In the genomic region with DNA sequence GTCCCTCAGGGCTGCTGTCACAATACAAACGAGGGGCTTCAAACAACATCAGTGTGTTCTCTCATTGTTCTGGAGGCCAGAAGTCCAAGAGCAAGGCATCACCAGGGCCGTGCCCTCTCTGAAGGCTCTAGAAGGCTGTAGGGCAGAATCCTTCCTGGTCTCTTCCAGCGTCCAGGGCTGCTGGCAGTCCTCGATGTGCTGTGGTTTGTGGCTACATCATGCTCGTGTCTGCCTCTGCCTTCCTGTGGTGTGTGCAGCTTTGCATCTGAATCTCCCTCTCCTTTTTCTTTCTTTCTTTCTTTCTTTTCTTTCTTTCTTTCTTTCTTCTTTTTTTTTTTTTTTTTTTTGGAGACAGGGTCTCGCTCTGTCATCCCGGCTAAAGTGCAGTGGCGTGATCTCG, we compare ENCODE assay signal across 39 cellular contexts.
"Had no signal": no experiment of that assay in that cellular context is flagged by ENCODE, and none has a peak within 500 bp of the region (broad histone marks: within the 10 kb centered on the region; RNA-seq: fewer than 3 reads in every experiment).

No MANE protein-coding gene starts in this region.

- H3K27me3 Mint-ChIP-seq: activated CD4-positive, alpha-beta memory T cell treated with anti-CD3 and anti-CD28 coated beads, Interleukin-2, amount 10 ng/mL, durations not matched to agents 7 days and 5 days; activated CD4-positive, alpha-beta T cell treated with anti-CD3 and anti-CD28 coated beads for 36 hours; activated CD4-positive, alpha-beta T cell treated with anti-CD3 and anti-CD28 coated beads, Interleukin-2, amount 10 ng/mL, durations not matched to agents 7 days and 5 days; activated CD8-positive, alpha-beta memory T cell treated with anti-CD3 and anti-CD28 coated beads, Interleukin-2, amount 10 ng/mL, durations not matched to agents 7 days and 5 days; activated naive CD4-positive, alpha-beta T cell treated with anti-CD3 and anti-CD28 coated beads, Interleukin-2, amount 10 ng/mL, durations not matched to agents 7 days and 5 days; activated naive CD8-positive, alpha-beta T cell; activated naive CD8-positive, alpha-beta T cell treated with anti-CD3 and anti-CD28 coated beads, Interleukin-2, amount 10 ng/mL, durations not matched to agents 7 days and 5 days; activated naive CD8-positive, alpha-beta T cell treated with anti-CD3 and anti-CD28 coated beads, Interleukin-2, amount 50 U/mL, for 24 hours; activated T-cell treated with anti-CD3 and anti-CD28 coated beads, Interleukin-2, amount 50 U/mL, for 24 hours; brain; central memory CD8-positive, alpha-beta T cell had no signal

- FAIRE-seq: bronchial epithelial cell, TTC549 had no signal

- H3K4me3 Mint-ChIP-seq: activated CD4-positive, alpha-beta memory T cell treated with anti-CD3 and anti-CD28 coated beads, Interleukin-2, amount 10 ng/mL, durations not matched to agents 7 days and 5 days; activated CD4-positive, alpha-beta T cell treated with anti-CD3 and anti-CD28 coated beads for 36 hours; activated CD4-positive, alpha-beta T cell treated with anti-CD3 and anti-CD28 coated beads, Interleukin-2, amount 10 ng/mL, durations not matched to agents 7 days and 5 days; activated CD8-positive, alpha-beta memory T cell treated with anti-CD3 and anti-CD28 coated beads, Interleukin-2, amount 10 ng/mL, durations not matched to agents 7 days and 5 days; activated CD8-positive, alpha-beta T cell treated with anti-CD3 and anti-CD28 coated beads, Interleukin-2, amount 10 ng/mL, durations not matched to agents 7 days and 5 days; activated naive CD4-positive, alpha-beta T cell treated with anti-CD3 and anti-CD28 coated beads, Interleukin-2, amount 10 ng/mL, durations not matched to agents 7 days and 5 days; activated naive CD4-positive, alpha-beta T cell treated with anti-CD3 and anti-CD28 coated beads, Interleukin-2, amount 50 U/mL, for 24 hours; activated naive CD8-positive, alpha-beta T cell; activated naive CD8-positive, alpha-beta T cell treated with anti-CD3 and anti-CD28 coated beads, Interleukin-2, amount 10 ng/mL, durations not matched to agents 7 days and 5 days; activated naive CD8-positive, alpha-beta T cell treated with anti-CD3 and anti-CD28 coated beads, Interleukin-2, amount 50 U/mL, for 24 hours; activated T-cell treated with anti-CD3 and anti-CD28 coated beads, Interleukin-2, amount 50 U/mL, for 24 hours; brain; central memory CD8-positive, alpha-beta T cell; T-helper 1 cell treated with Interleukin-12 subunit alpha and Interleukin-12 subunit beta and Interleukin-4 antibody, amounts not matched to agents 30 μg/mL and 1 μg/mL, for 36 hours; T-helper 2 cell treated with Interferon-gamma antibody and Interleukin-4, amounts not matched to agents 5 μg/mL and 100 μg/mL, for 36 hours; WTC11 had no signal

- H3K27ac Mint-ChIP-seq: activated CD4-positive, alpha-beta memory T cell treated with anti-CD3 and anti-CD28 coated beads, Interleukin-2, amount 10 ng/mL, durations not matched to agents 7 days and 5 days; activated CD4-positive, alpha-beta T cell treated with anti-CD3 and anti-CD28 coated beads for 36 hours; activated CD4-positive, alpha-beta T cell treated with anti-CD3 and anti-CD28 coated beads, Interleukin-2, amount 10 ng/mL, durations not matched to agents 7 days and 5 days; activated CD8-positive, alpha-beta memory T cell treated with anti-CD3 and anti-CD28 coated beads, Interleukin-2, amount 10 ng/mL, durations not matched to agents 7 days and 5 days; activated CD8-positive, alpha-beta T cell treated with anti-CD3 and anti-CD28 coated beads, Interleukin-2, amount 10 ng/mL, durations not matched to agents 7 days and 5 days; activated naive CD4-positive, alpha-beta T cell treated with anti-CD3 and anti-CD28 coated beads, Interleukin-2, amount 10 ng/mL, durations not matched to agents 7 days and 5 days; activated naive CD4-positive, alpha-beta T cell treated with anti-CD3 and anti-CD28 coated beads, Interleukin-2, amount 50 U/mL, for 24 hours; activated naive CD8-positive, alpha-beta T cell; activated naive CD8-positive, alpha-beta T cell treated with anti-CD3 and anti-CD28 coated beads, Interleukin-2, amount 10 ng/mL, durations not matched to agents 7 days and 5 days; activated naive CD8-positive, alpha-beta T cell treated with anti-CD3 and anti-CD28 coated beads, Interleukin-2, amount 50 U/mL, for 24 hours; activated T-cell treated with anti-CD3 and anti-CD28 coated beads, Interleukin-2, amount 50 U/mL, for 24 hours; activated T-helper 2 cell treated with anti-CD3 and anti-CD28 coated beads, Interferon-gamma antibody, Interleukin-2, Interleukin-4, amounts not matched to agents 10 μg/mL and 5 μg/mL and 100 μg/mL, durations not matched to agents 14 hours and 24 hours and 36 hours; brain; T-helper 1 cell treated with Interleukin-12 subunit alpha and Interleukin-12 subunit beta and Interleukin-4 antibody, amounts not matched to agents 30 μg/mL and 1 μg/mL, for 36 hours; T-helper 2 cell treated with Interferon-gamma antibody and Interleukin-4, amounts not matched to agents 5 μg/mL and 100 μg/mL, for 36 hours; WTC11 had no signal

- H3K27ac ChIP-seq: ascending aorta, cardiac muscle cell, WERI-Rb-1 had no signal

- H3K4me3 ChIP-seq: ascending aorta, cardiac muscle cell had no signal

- H3K27me3 ChIP-seq: ascending aorta, cardiac muscle cell had no signal

- H3K36me3 ChIP-seq: WERI-Rb-1 had no signal

- DNase-seq: activated CD4-positive, alpha-beta memory T cell treated with anti-CD3 and anti-CD28 coated beads, Interleukin-2, amount 10 ng/mL, durations not matched to agents 7 days and 5 days; activated CD4-positive, alpha-beta T cell treated with anti-CD3 and anti-CD28 coated beads for 1 hour; activated CD4-positive, alpha-beta T cell treated with anti-CD3 and anti-CD28 coated beads for 36 hours; activated CD4-positive, alpha-beta T cell treated with anti-CD3 and anti-CD28 coated beads for 48 hours; activated CD4-positive, alpha-beta T cell treated with anti-CD3 and anti-CD28 coated beads, Interleukin-2, amount 10 ng/mL, durations not matched to agents 7 days and 5 days; activated CD4-positive, alpha-beta T cell treated with anti-CD3 and anti-CD28 coated beads, Interleukin-2, amount 50 U/mL, for 48 hours; activated CD4-positive, CD25-positive, alpha-beta regulatory T cell; activated CD8-positive, alpha-beta memory T cell treated with anti-CD3 and anti-CD28 coated beads for 24 hours; activated CD8-positive, alpha-beta memory T cell treated with anti-CD3 and anti-CD28 coated beads, Interleukin-2, amount 10 ng/mL, durations not matched to agents 7 days and 5 days; activated CD8-positive, alpha-beta memory T cell treated with anti-CD3 and anti-CD28 coated beads, Interleukin-2, amount 50 U/mL, for 48 hours; activated CD8-positive, alpha-beta T cell treated with anti-CD3 and anti-CD28 coated beads, Interleukin-2, amount 10 ng/mL, durations not matched to agents 7 days and 5 days; activated effector memory CD4-positive, alpha-beta T cell treated with Interleukin-2 at 50 U/mL for 16 hours; activated gamma-delta T cell; activated naive CD4-positive, alpha-beta T cell treated with anti-CD3 and anti-CD28 coated beads, Interleukin-2, amount 10 ng/mL, durations not matched to agents 7 days and 5 days; activated naive CD4-positive, alpha-beta T cell treated with Interleukin-2 at 50 U/mL for 16 hours; activated naive CD8-positive, alpha-beta T cell treated with anti-CD3 and anti-CD28 coated beads, Interleukin-2, amount 10 ng/mL, durations not matched to agents 7 days and 5 days; activated naive CD8-positive, alpha-beta T cell treated with anti-CD3 and anti-CD28 coated beads, Interleukin-2, amount 50 U/mL, for 24 hours; activated T-cell treated with anti-CD3 and anti-CD28 coated beads, Interleukin-2, amount 50 U/mL, for 24 hours; activated T-cell treated with anti-CD3 and anti-CD28 coated beads, Interleukin-2, amount 50 U/mL, for 48 hours; amygdala; anterior cingulate cortex; caudate nucleus; cerebellar nuclear complex; T-helper 1 cell; T-helper 9 cell; WERI-Rb-1 had no signal

- H3K4me1 ChIP-seq: ascending aorta had no signal

- H3K4me1 Mint-ChIP-seq: activated CD4-positive, alpha-beta memory T cell treated with anti-CD3 and anti-CD28 coated beads, Interleukin-2, amount 10 ng/mL, durations not matched to agents 7 days and 5 days; activated CD4-positive, alpha-beta T cell treated with anti-CD3 and anti-CD28 coated beads for 36 hours; activated CD4-positive, alpha-beta T cell treated with anti-CD3 and anti-CD28 coated beads, Interleukin-2, amount 10 ng/mL, durations not matched to agents 7 days and 5 days; activated CD8-positive, alpha-beta memory T cell treated with anti-CD3 and anti-CD28 coated beads, Interleukin-2, amount 10 ng/mL, durations not matched to agents 7 days and 5 days; activated naive CD4-positive, alpha-beta T cell treated with anti-CD3 and anti-CD28 coated beads, Interleukin-2, amount 10 ng/mL, durations not matched to agents 7 days and 5 days; activated naive CD4-positive, alpha-beta T cell treated with anti-CD3 and anti-CD28 coated beads, Interleukin-2, amount 50 U/mL, for 24 hours; activated naive CD8-positive, alpha-beta T cell treated with anti-CD3 and anti-CD28 coated beads, Interleukin-2, amount 10 ng/mL, durations not matched to agents 7 days and 5 days; activated naive CD8-positive, alpha-beta T cell treated with anti-CD3 and anti-CD28 coated beads, Interleukin-2, amount 50 U/mL, for 24 hours; central memory CD8-positive, alpha-beta T cell; WTC11 had no signal

- H3K9me3 Mint-ChIP-seq: activated CD4-positive, alpha-beta T cell treated with anti-CD3 and anti-CD28 coated beads, Interleukin-2, amount 10 ng/mL, durations not matched to agents 7 days and 5 days; activated naive CD4-positive, alpha-beta T cell treated with anti-CD3 and anti-CD28 coated beads, Interleukin-2, amount 50 U/mL, for 24 hours; activated naive CD8-positive, alpha-beta T cell treated with anti-CD3 and anti-CD28 coated beads, Interleukin-2, amount 10 ng/mL, durations not matched to agents 7 days and 5 days; activated T-cell treated with anti-CD3 and anti-CD28 coated beads, Interleukin-2, amount 50 U/mL, for 24 hours; activated T-helper 2 cell treated with anti-CD3 and anti-CD28 coated beads, Interferon-gamma antibody, Interleukin-2, Interleukin-4, amounts not matched to agents 10 μg/mL and 5 μg/mL and 100 μg/mL, durations not matched to agents 14 hours and 24 hours and 36 hours; T-helper 1 cell treated with Interleukin-12 subunit alpha and Interleukin-12 subunit beta and Interleukin-4 antibody, amounts not matched to agents 30 μg/mL and 1 μg/mL, for 36 hours had no signal

- ATAC-seq: activated CD4-positive, alpha-beta T cell treated with anti-CD3 and anti-CD28 coated beads for 36 hours; activated CD4-positive, CD25-positive, alpha-beta regulatory T cell treated with anti-CD3 and anti-CD28 coated beads, Interleukin-2, amount 50 U/mL, for 24 hours; activated CD8-positive, alpha-beta memory T cell treated with anti-CD3 and anti-CD28 coated beads, Interleukin-2, amount 10 ng/mL, durations not matched to agents 7 days and 5 days; activated CD8-positive, alpha-beta T cell treated with anti-CD3 and anti-CD28 coated beads, Interleukin-2, amount 10 ng/mL, durations not matched to agents 7 days and 5 days; activated naive CD8-positive, alpha-beta T cell treated with anti-CD3 and anti-CD28 coated beads, Interleukin-2, amount 50 U/mL, for 24 hours; WTC11 had no signal

- H3K36me3 Mint-ChIP-seq: activated CD8-positive, alpha-beta memory T cell treated with anti-CD3 and anti-CD28 coated beads, Interleukin-2, amount 10 ng/mL, durations not matched to agents 7 days and 5 days; activated naive CD4-positive, alpha-beta T cell treated with anti-CD3 and anti-CD28 coated beads, Interleukin-2, amount 10 ng/mL, durations not matched to agents 7 days and 5 days; activated naive CD4-positive, alpha-beta T cell treated with anti-CD3 and anti-CD28 coated beads, Interleukin-2, amount 50 U/mL, for 24 hours; activated naive CD8-positive, alpha-beta T cell; activated naive CD8-positive, alpha-beta T cell treated with anti-CD3 and anti-CD28 coated beads, Interleukin-2, amount 10 ng/mL, durations not matched to agents 7 days and 5 days had no signal

- H3K9me3 ChIP-seq: ascending aorta had no signal
